19 cellular contexts compared by ENCODE assay signal in genomic region chr11:102155676-102156075, GRCh38. TPM values are rescaled to one million over a fixed set of nuclear protein-coding genes. Genes with fewer than 3 reads are reported as not detected.
DNase-seq lines count a peak whose midpoint lies in the region; ATAC-seq and TF ChIP-seq lines count a peak whose summit lies in the region.
"Had no signal": no experiment of that assay in that cellular context is flagged by ENCODE, and none has a peak within 500 bp of the region (broad histone marks: within the 10 kb centered on the region; RNA-seq: fewer than 3 reads in every experiment).

No MANE protein-coding gene starts in this region.

- no peaks in the 10 kb centered on the region for H3K4me1 Mint-ChIP-seq in activated T-cell treated with anti-CD3 and anti-CD28 coated beads, Interleukin-2, amount 50 U/mL, for 72 hours (ENCODE audit: low read depth)
- no peaks in the 10 kb centered on the region for H3K4me1 Mint-ChIP-seq in activated T-helper 1 cell treated with anti-CD3 and anti-CD28 coated beads, Interleukin-12 subunit alpha, Interleukin-12 subunit beta, Interleukin-2, Interleukin-4 antibody, amounts not matched to agents 30 ng/mL and 10 ng/mL and 1 ng/mL, durations not matched to agents 14 hours and 24 hours and 36 hours (ENCODE audit: low read depth)
- H3K4me1 Mint-ChIP-seq: CD4-positive, CD25-positive, alpha-beta regulatory T cell; stimulated activated naive CD8-positive, alpha-beta T cell treated with anti-CD3 and anti-CD28 coated beads, Interleukin-15, amount 100 ng/mL, for 72 hours had no signal

- H3K18ac ChIP-seq in mesendoderm (ENCODE audit: low read length) = no peak overlapping the region

- H3K9me3 ChIP-seq in adipocyte (ENCODE audit: control insufficient read depth, low read length) (no peaks in the 10 kb centered on the region), thoracic aorta (no peaks in the 10 kb centered on the region)
- H3K9me3 ChIP-seq: neutrophil had no signal

- no peak overlapping the region for H2BK5ac ChIP-seq in mesendoderm (ENCODE audit: low read length)

- H4K8ac ChIP-seq in mesendoderm (ENCODE audit: low read depth, low read length) = peak overlapping the region; percentile 28

- H2BK120ac ChIP-seq in mesendoderm (ENCODE audit: low read depth, low read length) = no peak overlapping the region

- no peaks in the 10 kb centered on the region for H3K36me3 Mint-ChIP-seq in activated T-cell treated with anti-CD3 and anti-CD28 coated beads, Interleukin-2, amount 50 U/mL, for 72 hours (ENCODE audit: insufficient read depth in 2 of 2)
- no peaks in the 10 kb centered on the region for H3K36me3 Mint-ChIP-seq in activated T-helper 1 cell treated with anti-CD3 and anti-CD28 coated beads, Interleukin-12 subunit alpha, Interleukin-12 subunit beta, Interleukin-2, Interleukin-4 antibody, amounts not matched to agents 30 ng/mL and 10 ng/mL and 1 ng/mL, durations not matched to agents 14 hours and 24 hours and 36 hours (ENCODE audit: low read depth)
- H3K36me3 Mint-ChIP-seq: CD4-positive, CD25-positive, alpha-beta regulatory T cell had no signal

- H3K27ac ChIP-seq in mesendoderm (ENCODE audit: low read depth, low read length) = no peak overlapping the region
- H3K27ac ChIP-seq in thoracic aorta = peak overlapping the region; percentile 3 to 38
- H3K27ac ChIP-seq: HL-60, neutrophil had no signal

- TF ChIP-seq CTCF in thoracic aorta (IDR thresholded peaks at IDR 0.05) = no peak

- no peaks in the 10 kb centered on the region for H3K27me3 Mint-ChIP-seq in activated T-cell treated with anti-CD3 and anti-CD28 coated beads, Interleukin-2, amount 50 U/mL, for 72 hours (ENCODE audit: low read depth)
- H3K27me3 Mint-ChIP-seq in activated T-helper 1 cell treated with anti-CD3 and anti-CD28 coated beads, Interleukin-12 subunit alpha, Interleukin-12 subunit beta, Interleukin-2, Interleukin-4 antibody, amounts not matched to agents 30 ng/mL and 10 ng/mL and 1 ng/mL, durations not matched to agents 14 hours and 24 hours and 36 hours (ENCODE audit: insufficient read depth) = peaks cover 7% of the 10 kb centered on the region

- H3K4me1 ChIP-seq in adipocyte (ENCODE audit: control insufficient read depth, insufficient read depth, low read length) (peaks cover 69% of the 10 kb centered on the region), mesendoderm (ENCODE audit: control insufficient read depth, low read depth, low read length) (no peaks in the 10 kb centered on the region), thoracic aorta (ENCODE audit: control insufficient read depth in 1 of 2, low read depth in 2 of 2) (peaks cover 27 to 96% of the 10 kb centered on the region in 2 donors)

- no peak overlapping the region for H3K4me2 ChIP-seq in mesendoderm (ENCODE audit: low read length)

- no peak for DNase-seq in activated T-cell treated with anti-CD3 and anti-CD28 coated beads, Interleukin-2, amount 50 U/mL, for 72 hours
- DNase-seq in activated T-cell treated with anti-CD3 and anti-CD28 coated beads, Interleukin-2, amount 50 U/mL, for 1 hour = no peak
- DNase-seq in adipocyte (ENCODE audit: low read depth) = peak; percentile 45
- DNase-seq in mesendoderm = no peak
- DNase-seq in thoracic aorta (ENCODE audit: low spot score) = no peak
- DNase-seq in NCI-H187 (lab: John Stamatoyannopoulos, UW) = no peak
- DNase-seq in activated T-helper 1 cell treated with anti-CD3 and anti-CD28 coated beads, Interleukin-12 subunit alpha, Interleukin-12 subunit beta, Interleukin-2, Interleukin-4 antibody, amounts not matched to agents 30 ng/mL and 10 ng/mL and 1 ng/mL, durations not matched to agents 14 hours and 24 hours and 36 hours (ENCODE audit: low spot score) = no peak
- DNase-seq: activated CD8-positive, alpha-beta T cell treated with anti-CD3 and anti-CD28 coated beads for 36 hours; amygdala; CD4-positive, CD25-positive, alpha-beta regulatory T cell; Karpas-422; NCI-H1436 treated with DMSO at 0.1 percent for 48 hours; NCI-H510A treated with DMSO at 0.1 percent for 48 hours; stimulated activated naive CD8-positive, alpha-beta T cell treated with anti-CD3 and anti-CD28 coated beads, Interleukin-15, amount 100 ng/mL, for 72 hours had no signal

- no peak overlapping the region for H3K23ac ChIP-seq in mesendoderm (ENCODE audit: low read length)

- H3K4ac ChIP-seq in mesendoderm (ENCODE audit: low read depth, low read length) = no peak overlapping the region

- H3K9ac ChIP-seq in adipocyte (ENCODE audit: low read length) (no peak overlapping the region), mesendoderm (ENCODE audit: low read length) (no peak overlapping the region)

- no CpG with 5 or more reads among the region's 4 CpGs for WGBS in mesendoderm (ENCODE audit: extremely low coverage, insufficient coverage, low lambda C conversion rate)

- no peaks in the 10 kb centered on the region for H3K9me3 Mint-ChIP-seq in activated T-cell treated with anti-CD3 and anti-CD28 coated beads, Interleukin-2, amount 50 U/mL, for 72 hours
- H3K9me3 Mint-ChIP-seq in activated T-helper 1 cell treated with anti-CD3 and anti-CD28 coated beads, Interleukin-12 subunit alpha, Interleukin-12 subunit beta, Interleukin-2, Interleukin-4 antibody, amounts not matched to agents 30 ng/mL and 10 ng/mL and 1 ng/mL, durations not matched to agents 14 hours and 24 hours and 36 hours = no peaks in the 10 kb centered on the region
- H3K9me3 Mint-ChIP-seq: activated CD8-positive, alpha-beta T cell treated with anti-CD3 and anti-CD28 coated beads for 36 hours; activated T-helper 2 cell treated with anti-CD3 and anti-CD28 coated beads, Interferon-gamma antibody, Interleukin-2, Interleukin-4, amounts not matched to agents 10 μg/mL and 5 μg/mL and 100 μg/mL, durations not matched to agents 14 hours and 24 hours and 36 hours; stimulated activated naive CD8-positive, alpha-beta T cell treated with anti-CD3 and anti-CD28 coated beads, Interleukin-15, amount 100 ng/mL, for 72 hours had no signal

- no peak overlapping the region for H2BK15ac ChIP-seq in mesendoderm (replicated peaks; ENCODE audit: low read depth)

- no peaks in the 10 kb centered on the region for H3K27me3 ChIP-seq in adipocyte (replicated peaks; ENCODE audit: control insufficient read depth, insufficient read depth, low read length)
- H3K27me3 ChIP-seq in mesendoderm (ENCODE audit: insufficient read depth, low read length, poor library complexity) = no peaks in the 10 kb centered on the region
- H3K27me3 ChIP-seq in thoracic aorta (replicated peaks; ENCODE audit: insufficient read depth) = no peaks in the 10 kb centered on the region
- H3K27me3 ChIP-seq: neutrophil had no signal

- H3K79me1 ChIP-seq in mesendoderm (ENCODE audit: low read length) = peaks cover 17% of the 10 kb centered on the region

- H3K79me2 ChIP-seq in mesendoderm (ENCODE audit: control insufficient read depth, insufficient read depth, low read length) = peaks cover 53% of the 10 kb centered on the region

- H3K27ac Mint-ChIP-seq in activated T-cell treated with anti-CD3 and anti-CD28 coated beads, Interleukin-2, amount 50 U/mL, for 72 hours = peak overlapping the region; percentile 27
- no peak overlapping the region for H3K27ac Mint-ChIP-seq in activated T-helper 1 cell treated with anti-CD3 and anti-CD28 coated beads, Interleukin-12 subunit alpha, Interleukin-12 subunit beta, Interleukin-2, Interleukin-4 antibody, amounts not matched to agents 30 ng/mL and 10 ng/mL and 1 ng/mL, durations not matched to agents 14 hours and 24 hours and 36 hours
- H3K27ac Mint-ChIP-seq: activated CD8-positive, alpha-beta T cell treated with anti-CD3 and anti-CD28 coated beads for 36 hours; activated T-helper 2 cell treated with anti-CD3 and anti-CD28 coated beads, Interferon-gamma antibody, Interleukin-2, Interleukin-4, amounts not matched to agents 10 μg/mL and 5 μg/mL and 100 μg/mL, durations not matched to agents 14 hours and 24 hours and 36 hours; CD4-positive, CD25-positive, alpha-beta regulatory T cell; stimulated activated naive CD8-positive, alpha-beta T cell treated with anti-CD3 and anti-CD28 coated beads, Interleukin-15, amount 100 ng/mL, for 72 hours had no signal

- H3K4me3 Mint-ChIP-seq in activated T-cell treated with anti-CD3 and anti-CD28 coated beads, Interleukin-2, amount 50 U/mL, for 72 hours = no peak overlapping the region
- no peak overlapping the region for H3K4me3 Mint-ChIP-seq in activated T-helper 1 cell treated with anti-CD3 and anti-CD28 coated beads, Interleukin-12 subunit alpha, Interleukin-12 subunit beta, Interleukin-2, Interleukin-4 antibody, amounts not matched to agents 30 ng/mL and 10 ng/mL and 1 ng/mL, durations not matched to agents 14 hours and 24 hours and 36 hours
- H3K4me3 Mint-ChIP-seq: activated CD8-positive, alpha-beta T cell treated with anti-CD3 and anti-CD28 coated beads for 36 hours; CD4-positive, CD25-positive, alpha-beta regulatory T cell; stimulated activated naive CD8-positive, alpha-beta T cell treated with anti-CD3 and anti-CD28 coated beads, Interleukin-15, amount 100 ng/mL, for 72 hours had no signal

- H3K36me3 ChIP-seq in adipocyte (ENCODE audit: control insufficient read depth, insufficient read depth, low read length, severe bottlenecking) = no peaks in the 10 kb centered on the region
- H3K36me3 ChIP-seq in mesendoderm (ENCODE audit: control insufficient read depth, insufficient read depth, low read length) = no peaks in the 10 kb centered on the region
- no peaks in the 10 kb centered on the region for H3K36me3 ChIP-seq in thoracic aorta
- H3K36me3 ChIP-seq: neutrophil had no signal

- H3K56ac ChIP-seq in mesendoderm (ENCODE audit: low read length) = no peak overlapping the region

- no peak overlapping the region for H4K5ac ChIP-seq in mesendoderm (ENCODE audit: low read length)

- ATAC-seq in activated T-cell treated with anti-CD3 and anti-CD28 coated beads, Interleukin-2, amount 50 U/mL, for 72 hours (replicated peaks in 1 of 2) = no peak
- ATAC-seq in thoracic aorta (ENCODE audit: insufficient number of reproducible peaks, low FRiP score, low read depth) (no peak), HG03097 (IDR thresholded peaks at IDR 0.05; ENCODE audit: low FRiP score, unreplicated experiment) (no peak)
- ATAC-seq: activated CD8-positive, alpha-beta T cell treated with anti-CD3 and anti-CD28 coated beads for 36 hours; stimulated activated naive CD8-positive, alpha-beta T cell treated with anti-CD3 and anti-CD28 coated beads, Interleukin-15, amount 100 ng/mL, for 72 hours had no signal

- no peak overlapping the region for H2AK5ac ChIP-seq in mesendoderm (ENCODE audit: low read length)

- H3K4me3 ChIP-seq in adipocyte (ENCODE audit: low read length) (no peak overlapping the region), mesendoderm (ENCODE audit: low read length) (no peak overlapping the region), thoracic aorta (peak overlapping the region; percentile 5)
- H3K4me3 ChIP-seq: lung had no signal

- intact Hi-C loops in activated T-helper 1 cell treated with anti-CD3 and anti-CD28 coated beads, Interleukin-12 subunit alpha, Interleukin-12 subunit beta, Interleukin-2, Interleukin-4 antibody, amounts not matched to agents 30 ng/mL and 10 ng/mL and 1 ng/mL, durations not matched to agents 14 hours and 24 hours and 36 hours (cut with micrococcal nuclease) = no loop called here

RNA-seq across cellular contexts. Expression of gene YAP1, which starts 45.4 kb away (rescaled TPM):
- total RNA-seq in activated T-cell treated with anti-CD3 and anti-CD28 coated beads, Interleukin-2, amount 50 U/mL, for 72 hours = under 1 TPM; 0.22 to 0.63 TPM
- 87.6 TPM for polyA plus RNA-seq in mesendoderm (2013, experiment 1 of 2)
- 85.5 TPM for polyA plus RNA-seq in mesendoderm (2013, experiment 2 of 2)
- 100 to 1,000 TPM; 355 to 434 TPM for total RNA-seq in thoracic aorta
- 0.10 TPM in 2 replicates for total RNA-seq in activated T-helper 1 cell treated with anti-CD3 and anti-CD28 coated beads, Interleukin-12 subunit alpha, Interleukin-12 subunit beta, Interleukin-2, Interleukin-4 antibody, amounts not matched to agents 30 ng/mL and 10 ng/mL and 1 ng/mL, durations not matched to agents 14 hours and 24 hours and 36 hours
- total RNA-seq: activated CD8-positive, alpha-beta T cell treated with anti-CD3 and anti-CD28 coated beads for 36 hours; activated T-helper 2 cell treated with anti-CD3 and anti-CD28 coated beads, Interferon-gamma antibody, Interleukin-2, Interleukin-4, amounts not matched to agents 10 μg/mL and 5 μg/mL and 100 μg/mL, durations not matched to agents 14 hours and 24 hours and 36 hours; CD4-positive, CD25-positive, alpha-beta regulatory T cell had no signal
- polyA plus RNA-seq: CD4-positive, CD25-positive, alpha-beta regulatory T cell had no signal

Comparison
In these comparisons a context has a peak if more than half of its experiments do, and no peak if none do; other contexts are left out.
1. RNA of gene YAP1, which starts 45.4 kb away (total RNA-seq): 355 to 434 TPM in thoracic aorta; 0.22 to 0.63 TPM in activated T-cell treated with anti-CD3 and anti-CD28 coated beads, Interleukin-2, amount 50 U/mL, for 72 hours and 0.10 TPM in activated T-helper 1 cell treated with anti-CD3 and anti-CD28 coated beads, Interleukin-12 subunit alpha, Interleukin-12 subunit beta, Interleukin-2, Interleukin-4 antibody, amounts not matched to agents 30 ng/mL and 10 ng/mL and 1 ng/mL, durations not matched to agents 14 hours and 24 hours and 36 hours; every median in the first group is over 100 times any median in the second.